9 cellular contexts compared by ENCODE assay signal in the genomic region with DNA sequence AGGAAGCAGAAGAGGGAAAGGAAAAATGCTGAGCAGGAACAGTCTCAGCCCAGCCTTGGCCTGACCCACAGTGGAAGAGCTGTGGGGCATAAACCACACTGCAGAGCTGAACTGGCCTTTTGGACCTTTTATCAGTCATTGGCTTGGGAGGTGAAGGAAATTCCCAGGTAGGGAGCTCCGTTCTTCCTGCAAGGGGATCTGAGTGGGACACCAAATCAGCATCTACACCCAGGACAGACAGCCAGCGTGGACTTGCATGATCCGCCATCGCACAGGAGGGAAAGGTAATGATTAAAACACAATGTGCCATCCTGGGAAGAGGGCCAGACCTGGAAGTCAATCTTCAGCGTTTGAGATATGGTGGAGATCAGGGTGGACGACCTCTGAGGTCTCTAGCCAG. TPM values are rescaled to one million over a fixed set of nuclear protein-coding genes. Genes with fewer than 3 reads are reported as not detected.
DNase-seq lines count a peak whose midpoint lies in the region; ATAC-seq, FAIRE-seq and TF ChIP-seq lines count a peak whose summit lies in the region.
"Had no signal": no experiment of that assay in that cellular context is flagged by ENCODE, and none has a peak within 500 bp of the region (broad histone marks: within the 10 kb centered on the region; RNA-seq: fewer than 3 reads in every experiment).

No MANE protein-coding gene starts in this region.

- no peak for TF ChIP-seq CTCF in OCI-LY1 (IDR thresholded peaks at IDR 0.05; ENCODE audit: low read length)
- no peak for TF ChIP-seq CTCF in H1 (IDR thresholded peaks at IDR 0.05; ENCODE audit: control extremely low read depth in 1 of 3, insufficient read depth in 1 of 3, low read depth in 1 of 3, low read length in 3 of 3)
- no peak for TF ChIP-seq CTCF in nephron progenitor cell (IDR thresholded peaks at IDR 0.05)
- TF ChIP-seq CTCF in GM10266 (IDR thresholded peaks at IDR 0.05; ENCODE audit: control insufficient read depth, insufficient read depth, low read depth, missing control alignments): no peak

- no peak for TF ChIP-seq EP300 in H1 (IDR thresholded peaks at IDR 0.05; ENCODE audit: borderline replicate concordance in 1 of 2, low read depth in 2 of 2, low read length in 2 of 2)

- H3K18ac ChIP-seq in H1 (ENCODE audit: extremely low read depth, low read length): no peak overlapping the region

- no peak overlapping the region for H3K56ac ChIP-seq in H1 (replicated peaks; ENCODE audit: insufficient read length, low read depth, low read length)

- H3K27ac ChIP-seq in BLaER1 treated with 17β-estradiol and CSF1 and Interleukin-3, amounts not matched to agents 10 nM and 100 nM: peak overlapping the region in 4 of 11 experiments; percentile 5 to 90 (median 52); a peak in 2 of 22 replicates
- H3K27ac ChIP-seq in OCI-LY1 (ENCODE audit: low read depth, low read length, poor library complexity, severe bottlenecking) (no peak overlapping the region), H1 (ENCODE audit: low read depth, low read length) (no peak overlapping the region)

- H3K79me2 ChIP-seq in OCI-LY1 (ENCODE audit: insufficient read depth, low read length): no peaks in the 10 kb centered on the region
- H3K79me2 ChIP-seq in H1 (ENCODE audit: control insufficient read depth in 1 of 2, insufficient read depth in 2 of 2, low read length in 2 of 2): peaks cover 0 to 3% of the 10 kb centered on the region in 2 experiments; a peak in 1 of 4 replicates

- peak overlapping the region; percentile 57 for H3K4ac ChIP-seq in H1 (replicated peaks; ENCODE audit: insufficient read length, low read depth, low read length)

- H3K36me3 ChIP-seq in BLaER1 treated with 17β-estradiol and CSF1 and Interleukin-3, amounts not matched to agents 10 nM and 100 nM: peaks cover 5 to 39% (median 35%) of the 10 kb centered on the region in 11 experiments; a peak in 20 of 22 replicates
- H3K36me3 ChIP-seq in OCI-LY1 (ENCODE audit: insufficient read depth, low read length): no peaks in the 10 kb centered on the region
- peaks cover 0 to 7% (median 0%) of the 10 kb centered on the region in 4 experiments; a peak in 2 of 8 replicates for H3K36me3 ChIP-seq in H1 (ENCODE audit: control insufficient read depth in 2 of 4, insufficient read depth in 4 of 4, low read length in 3 of 4)

- H4K5ac ChIP-seq in H1 (ENCODE audit: insufficient read length, low read depth, low read length): no peak overlapping the region

- CTCF ChIA-PET in H1 (lab: Charles Lee; ENCODE audit: partially characterized antibody): interaction anchor here (0.5 to 3.8 kb wide), 19 partner anchors 8 to 330 kb away, joined by 3 to 20 read pairs (median 3); no protein-coding TSS in a partner anchor

- H3K23me2 ChIP-seq in H1 (ENCODE audit: low read depth, low read length): peaks cover 12% of the 10 kb centered on the region

- peaks cover 34 to 52% (median 44%) of the 10 kb centered on the region in 10 experiments for H3K4me1 ChIP-seq in BLaER1 treated with 17β-estradiol and CSF1 and Interleukin-3, amounts not matched to agents 10 nM and 100 nM
- H3K4me1 ChIP-seq in OCI-LY1 (ENCODE audit: insufficient read depth, low read length, severe bottlenecking): peaks cover 25% of the 10 kb centered on the region
- H3K4me1 ChIP-seq in H1 (replicated peaks in 1 of 4; ENCODE audit: control insufficient read depth in 3 of 4, insufficient read depth in 4 of 4, low read length in 3 of 4): peaks cover 12 to 25% (median 15%) of the 10 kb centered on the region in 4 experiments

- no peak overlapping the region for H3K23ac ChIP-seq in H1 (ENCODE audit: insufficient read length)

- peak overlapping the region; percentile 81; the same call in 1 of the 2 replicates for H2BK15ac ChIP-seq in H1 (ENCODE audit: low read length)

- H2BK20ac ChIP-seq in H1 (ENCODE audit: low read length): no peak overlapping the region

- peak overlapping the region in 10 of 11 experiments; percentile 14 to 97 (median 90); a peak in 12 of 22 replicates for H3K9ac ChIP-seq in BLaER1 treated with 17β-estradiol and CSF1 and Interleukin-3, amounts not matched to agents 10 nM and 100 nM
- H3K9ac ChIP-seq in OCI-LY1 (ENCODE audit: low read length): peak overlapping the region; percentile 75; the same call in 1 of the 2 replicates
- H3K9ac ChIP-seq in H1 (replicated peaks in 1 of 4; ENCODE audit: extremely low read depth in 1 of 4, low read depth in 3 of 4, low read length in 3 of 4): no peak overlapping the region

- 0 out of 2 replicates have a peak overlapping the region, but pooled peaks have one; percentile 62 for H2BK5ac ChIP-seq in H1 (ENCODE audit: low read depth, low read length)

- H3K4me3 ChIP-seq in BLaER1 treated with 17β-estradiol and CSF1 and Interleukin-3, amounts not matched to agents 10 nM and 100 nM: peak overlapping the region in 3 of 10 experiments; percentile 84 to 98 (median 96); a peak in 5 of 20 replicates
- H3K4me3 ChIP-seq in OCI-LY1 (ENCODE audit: low read depth, low read length, poor library complexity, severe bottlenecking) (peak overlapping the region; percentile 84), H1 (ENCODE audit: extremely low read depth in 1 of 4, insufficient read depth in 2 of 4, low read depth in 3 of 4, low read length in 4 of 4) (peak overlapping the region; percentile 75 to 85 (median 80); a peak in 4 of 8 replicates)

- H3K4me3 Mint-ChIP-seq in nephron progenitor cell: peak overlapping the region; percentile 99

- no peak for FAIRE-seq in H1 (lab: Jason Lieb, UNC)

- no peaks in the 10 kb centered on the region for H3K36me3 Mint-ChIP-seq in nephron progenitor cell (ENCODE audit: low read depth)

- 0 out of 2 replicates have a peak overlapping the region, but pooled peaks have one; percentile 75 for H2BK12ac ChIP-seq in H1 (ENCODE audit: low read depth, low read length)

- POLR2A ChIA-PET in H1 (lab: Charles Lee; ENCODE audit: partially characterized antibody): interaction anchor here (0.6 to 5.5 kb wide), 10 partner anchors 9 to 812 kb away, joined by 3 to 32 read pairs (median 3); no protein-coding TSS in a partner anchor

- H3K9me2 ChIP-seq in OCI-LY1 (ENCODE audit: low read depth, low read length): no peaks in the 10 kb centered on the region

- peak overlapping the region; percentile 72 for H4K91ac ChIP-seq in H1 (replicated peaks; ENCODE audit: insufficient read length, low read length)

- no peak for TF ChIP-seq POLR2A in H1 (IDR thresholded peaks at IDR 0.05; ENCODE audit: control extremely low read depth in 1 of 2, low read depth in 2 of 2, low read length in 2 of 2)

- no peak overlapping the region; the same call in 1 of the 2 replicates for H4K8ac ChIP-seq in H1 (ENCODE audit: extremely low read depth, insufficient read depth, low read length)

- H3K27ac Mint-ChIP-seq in nephron progenitor cell: peak overlapping the region; percentile 99

- H3K27me3 Mint-ChIP-seq in nephron progenitor cell (ENCODE audit: low read depth, poor library complexity): peaks cover 3% of the 10 kb centered on the region

- H3F3A ChIP-seq in OCI-LY1 (ENCODE audit: insufficient read depth, low read length): no peaks in the 10 kb centered on the region

- H3K14ac ChIP-seq in H1 (ENCODE audit: insufficient read length): no peak overlapping the region

- 87% methylated on average over 6 of the region's 6 CpGs; no CpG with 5 or more reads in 1 of the 2 experiments for WGBS in H1 (ENCODE audit: extremely low coverage in 1 of 2, insufficient coverage in 1 of 2, insufficient read length in 1 of 2, insufficient replicate concordance in 2 of 2, low coverage in 1 of 2, low lambda C conversion rate in 2 of 2, missing lambda C conversion rate in 1 of 2), 2 experiments

- H3K4me1 Mint-ChIP-seq in nephron progenitor cell: peaks cover 42% of the 10 kb centered on the region

- TF ChIP-seq RAD21 in H1 (IDR thresholded peaks at IDR 0.05 in 1 of 2, conservative IDR thresholded peaks at IDR 0.05 in 1 of 2; ENCODE audit: low read depth in 2 of 2, low read length in 2 of 2): no peak

- peaks cover 8% of the 10 kb centered on the region; the same call in 1 of the 2 replicates for H3K79me1 ChIP-seq in H1 (ENCODE audit: low read depth, low read length)

- no peak overlapping the region for H2AFZ ChIP-seq in OCI-LY1 (ENCODE audit: low read length)
- H2AFZ ChIP-seq in H1 (ENCODE audit: low read length): no peak overlapping the region

- no peaks in the 10 kb centered on the region for H3K9me3 Mint-ChIP-seq in nephron progenitor cell

- peaks cover 6 to 42% (median 24%) of the 10 kb centered on the region in 11 experiments; a peak in 16 of 22 replicates for H4K20me1 ChIP-seq in BLaER1 treated with 17β-estradiol and CSF1 and Interleukin-3, amounts not matched to agents 10 nM and 100 nM
- no peaks in the 10 kb centered on the region for H4K20me1 ChIP-seq in OCI-LY1 (ENCODE audit: insufficient read depth, low read length)
- peaks cover 13% of the 10 kb centered on the region in 2 experiments for H4K20me1 ChIP-seq in H1 (replicated peaks in 1 of 2; ENCODE audit: control insufficient read depth in 1 of 2, insufficient read depth in 2 of 2, low read length in 2 of 2)

- no peaks in the 10 kb centered on the region for H3K9me3 ChIP-seq in BLaER1 treated with 17β-estradiol and CSF1 and Interleukin-3, amounts not matched to agents 10 nM and 100 nM (replicated peaks in 1 of 11)
- H3K9me3 ChIP-seq in OCI-LY1 (ENCODE audit: low read length) (no peaks in the 10 kb centered on the region), H1 (ENCODE audit: insufficient read depth in 2 of 2, low read depth in 1 of 2, low read length in 1 of 2) (no peaks in the 10 kb centered on the region)

- H2BK120ac ChIP-seq in H1 (replicated peaks; ENCODE audit: low read depth, low read length): no peak overlapping the region

- H3K4me2 ChIP-seq in BLaER1 treated with 17β-estradiol and CSF1 and Interleukin-3, amounts not matched to agents 10 nM and 100 nM: peak overlapping the region; percentile 88 to 99 (median 94)
- H3K4me2 ChIP-seq in OCI-LY1 (ENCODE audit: low read length) (peak overlapping the region; percentile 89), H1 (ENCODE audit: insufficient read depth in 1 of 2, low read depth in 2 of 2, low read length in 2 of 2) (peak overlapping the region; percentile 90 to 93)

- peak overlapping the region; percentile 72; the same call in 1 of the 2 replicates for H2AK5ac ChIP-seq in H1 (ENCODE audit: low read depth, low read length)

- no peaks in the 10 kb centered on the region for H3K27me3 ChIP-seq in BLaER1 treated with 17β-estradiol and CSF1 and Interleukin-3, amounts not matched to agents 10 nM and 100 nM
- H3K27me3 ChIP-seq in OCI-LY1 (ENCODE audit: insufficient read depth, low read length) (no peaks in the 10 kb centered on the region), H1 (replicated peaks in 1 of 4; ENCODE audit: control insufficient read depth in 3 of 4, extremely low read depth in 1 of 4, insufficient read depth in 3 of 4, low read length in 3 of 4) (peaks cover 0 to 6% (median 2%) of the 10 kb centered on the region in 4 experiments; a peak in 4 of 7 replicates)

- DNase-seq in H1 (ENCODE audit: low read depth in 1 of 2, low spot score in 2 of 2) (no peak), nephron progenitor cell (no peak), GM10266 (ENCODE audit: extremely low spot score) (no peak), GOT3 (lab: John Stamatoyannopoulos, UW) (no peak)
- DNase-seq: NCI-H748 treated with DMSO at 0.1 percent for 48 hours had no signal

- ATAC-seq in GM21528 (IDR thresholded peaks at IDR 0.05; ENCODE audit: low FRiP score, unreplicated experiment) (no peak), HG03025 (IDR thresholded peaks at IDR 0.05; ENCODE audit: low FRiP score, unreplicated experiment) (no peak)

RNA-seq across cellular contexts. Expression of gene MTFR1L, which starts 1.2 kb away (rescaled TPM):
- total RNA-seq in H1 (2021; fragmentation: NEBNext Ultra II Directional; extraction: Animal tissue kit (Norgen Biotek cat#: 25700)): 20.8 and 23.1 TPM in 2 replicates
- 23.1 and 39.9 TPM in 2 replicates for polyA plus RNA-seq in H1 (2011; rRNA removed)
- 25.9 TPM for polyA plus RNA-seq in H1 (2011; cell fraction: cytosol; rRNA removed)
- polyA plus RNA-seq in H1 (2011; cell fraction: nucleus; rRNA removed): 27.3 TPM
- 20.5 to 26.2 TPM (median 22.8 TPM) in 4 replicates for polyA plus RNA-seq in H1 (2012, experiment 1 of 2)
- polyA plus RNA-seq in H1 (2012, experiment 2 of 2): 21.2 TPM
- polyA plus RNA-seq in H1 (2013, experiment 1 of 2): 17.5 TPM
- 15.3 TPM for polyA plus RNA-seq in H1 (2013, experiment 2 of 2)
- polyA minus RNA-seq in H1 (2011; rRNA and poly(A)+ RNA removed): 23.2 and 27.4 TPM in 2 replicates
- polyA minus RNA-seq in H1 (2011; cell fraction: cytosol; rRNA and poly(A)+ RNA removed): 10.6 TPM
- 16.7 TPM for polyA minus RNA-seq in H1 (2011; cell fraction: nucleus; rRNA and poly(A)+ RNA removed)

RNA-seq across cellular contexts. Expression of gene SELENON, which starts 18.6 kb away (rescaled TPM):
- total RNA-seq in H1 (2021; fragmentation: NEBNext Ultra II Directional; extraction: Animal tissue kit (Norgen Biotek cat#: 25700)): 77.4 and 77.6 TPM in 2 replicates
- polyA plus RNA-seq in H1 (2011; rRNA removed): 43.0 and 67.3 TPM in 2 replicates
- polyA plus RNA-seq in H1 (2011; cell fraction: cytosol; rRNA removed): 36.6 TPM
- 58.6 TPM for polyA plus RNA-seq in H1 (2011; cell fraction: nucleus; rRNA removed)
- polyA plus RNA-seq in H1 (2012, experiment 1 of 2): 72.8 to 99.4 TPM (median 83.9 TPM) in 4 replicates
- 89.8 TPM for polyA plus RNA-seq in H1 (2012, experiment 2 of 2)
- 103 TPM for polyA plus RNA-seq in H1 (2013, experiment 1 of 2)
- polyA plus RNA-seq in H1 (2013, experiment 2 of 2): 109 TPM
- polyA minus RNA-seq in H1 (2011; rRNA and poly(A)+ RNA removed): 25.4 and 44.6 TPM in 2 replicates
- 47.6 TPM for polyA minus RNA-seq in H1 (2011; cell fraction: cytosol; rRNA and poly(A)+ RNA removed)
- 23.2 TPM for polyA minus RNA-seq in H1 (2011; cell fraction: nucleus; rRNA and poly(A)+ RNA removed)

RNA-seq across cellular contexts. Expression of gene AUNIP, which starts 40.7 kb away (rescaled TPM):
- 22.9 and 23.2 TPM in 2 replicates for total RNA-seq in H1 (2021; fragmentation: NEBNext Ultra II Directional; extraction: Animal tissue kit (Norgen Biotek cat#: 25700))
- 15.4 and 18.6 TPM in 2 replicates for polyA plus RNA-seq in H1 (2011; rRNA removed)
- polyA plus RNA-seq in H1 (2011; cell fraction: cytosol; rRNA removed): 16.5 TPM
- 13.9 TPM for polyA plus RNA-seq in H1 (2011; cell fraction: nucleus; rRNA removed)
- 14.8 to 20.4 TPM (median 15.7 TPM) in 4 replicates for polyA plus RNA-seq in H1 (2012, experiment 1 of 2)
- 12.1 TPM for polyA plus RNA-seq in H1 (2012, experiment 2 of 2)
- polyA plus RNA-seq in H1 (2013, experiment 1 of 2): 14.6 TPM
- 15.5 TPM for polyA plus RNA-seq in H1 (2013, experiment 2 of 2)
- 19.1 and 23.3 TPM in 2 replicates for polyA minus RNA-seq in H1 (2011; rRNA and poly(A)+ RNA removed)
- 12.3 TPM for polyA minus RNA-seq in H1 (2011; cell fraction: cytosol; rRNA and poly(A)+ RNA removed)
- polyA minus RNA-seq in H1 (2011; cell fraction: nucleus; rRNA and poly(A)+ RNA removed): 29.0 TPM

RNA-seq across cellular contexts. Expression of gene PAQR7, which starts 56.9 kb away (rescaled TPM):
- 7.3 and 7.7 TPM in 2 replicates for total RNA-seq in H1 (2021; fragmentation: NEBNext Ultra II Directional; extraction: Animal tissue kit (Norgen Biotek cat#: 25700))
- 7.4 and 9.0 TPM in 2 replicates for polyA plus RNA-seq in H1 (2011; rRNA removed)
- 6.5 TPM for polyA plus RNA-seq in H1 (2011; cell fraction: cytosol; rRNA removed)
- 6.1 TPM for polyA plus RNA-seq in H1 (2011; cell fraction: nucleus; rRNA removed)
- 6.2 to 8.2 TPM (median 7.5 TPM) in 4 replicates for polyA plus RNA-seq in H1 (2012, experiment 1 of 2)
- 6.0 TPM for polyA plus RNA-seq in H1 (2012, experiment 2 of 2)
- 7.1 TPM for polyA plus RNA-seq in H1 (2013, experiment 1 of 2)
- 8.3 TPM for polyA plus RNA-seq in H1 (2013, experiment 2 of 2)
- 10.1 and 10.5 TPM in 2 replicates for polyA minus RNA-seq in H1 (2011; rRNA and poly(A)+ RNA removed)
- polyA minus RNA-seq in H1 (2011; cell fraction: cytosol; rRNA and poly(A)+ RNA removed): 7.6 TPM
- 4.5 TPM for polyA minus RNA-seq in H1 (2011; cell fraction: nucleus; rRNA and poly(A)+ RNA removed)

Comparison
In these comparisons a context has a peak if more than half of its experiments do, and no peak if none do; other contexts are left out.
1. H3K9ac ChIP-seq: peak in BLaER1 treated with 17β-estradiol and CSF1 and Interleukin-3, amounts not matched to agents 10 nM and 100 nM (10 of 11) and OCI-LY1 (single experiment); none in H1 (0 of 4).
2. Peak in every context shown above with its lines, with median percentiles within 50 percentile points of each other: H3K4me2 ChIP-seq.